11 cellular contexts compared by ENCODE assay signal in genomic region chr9:129146441-129146933, GRCh38. TPM values are rescaled to one million over a fixed set of nuclear protein-coding genes. Genes with fewer than 3 reads are reported as not detected.
DNase-seq lines count a peak whose midpoint lies in the region; ATAC-seq and TF ChIP-seq lines count a peak whose summit lies in the region.
"Had no signal": no experiment of that assay in that cellular context is flagged by ENCODE, and none has a peak within 500 bp of the region (broad histone marks: within the 10 kb centered on the region; RNA-seq: fewer than 3 reads in every experiment).

No MANE protein-coding gene starts in this region.

- H3K4me3 Mint-ChIP-seq in progenitor cell of endocrine pancreas (ENCODE audit: low read depth): no peak overlapping the region
- H3K4me3 Mint-ChIP-seq: activated CD4-positive, alpha-beta T cell treated with anti-CD3 and anti-CD28 coated beads, Interleukin-2, amount 10 ng/mL, durations not matched to agents 7 days and 5 days; CD4-positive, alpha-beta memory T cell had no signal

- H3K4me1 ChIP-seq in adipocyte (ENCODE audit: control insufficient read depth, insufficient read depth, low read length) (peaks cover 52% of the 10 kb centered on the region), left ventricle myocardium inferior (peaks cover 81% of the 10 kb centered on the region)

- H3K36me3 Mint-ChIP-seq in progenitor cell of endocrine pancreas (ENCODE audit: insufficient read depth): peaks cover 13% of the 10 kb centered on the region

- DNase-seq in AG20443 (ENCODE audit: low spot score) (peak; percentile 41), adipocyte (ENCODE audit: low read depth) (no peak), left ventricle myocardium inferior (no peak), progenitor cell of endocrine pancreas (ENCODE audit: low spot score, unreplicated experiment) (no peak)
- DNase-seq in activated naive CD4-positive, alpha-beta T cell (lab: John Stamatoyannopoulos, UW): no peak
- DNase-seq in activated CD8-positive, alpha-beta memory T cell treated with anti-CD3 and anti-CD28 coated beads, Interleukin-2, amount 50 U/mL, for 4 hours: no peak
- DNase-seq in activated T-cell treated with anti-CD3 and anti-CD28 coated beads, Interleukin-2, amount 50 U/mL, for 48 hours: no peak
- DNase-seq: activated CD4-positive, alpha-beta T cell treated with anti-CD3 and anti-CD28 coated beads, Interleukin-2, amount 10 ng/mL, durations not matched to agents 7 days and 5 days; CD4-positive, alpha-beta memory T cell; NCI-H748 treated with DMSO at 0.1 percent for 48 hours had no signal

- H3K27me3 Mint-ChIP-seq in progenitor cell of endocrine pancreas: no peaks in the 10 kb centered on the region
- H3K27me3 Mint-ChIP-seq: activated CD4-positive, alpha-beta T cell treated with anti-CD3 and anti-CD28 coated beads, Interleukin-2, amount 10 ng/mL, durations not matched to agents 7 days and 5 days; CD4-positive, alpha-beta memory T cell had no signal

- H3K9me3 Mint-ChIP-seq in progenitor cell of endocrine pancreas (ENCODE audit: low read depth): no peaks in the 10 kb centered on the region
- H3K9me3 Mint-ChIP-seq: activated CD4-positive, alpha-beta T cell treated with anti-CD3 and anti-CD28 coated beads, Interleukin-2, amount 10 ng/mL, durations not matched to agents 7 days and 5 days; CD4-positive, alpha-beta memory T cell had no signal

- H3K27me3 ChIP-seq in adipocyte (replicated peaks; ENCODE audit: control insufficient read depth, insufficient read depth, low read length) (no peaks in the 10 kb centered on the region), left ventricle myocardium inferior (ENCODE audit: low read depth) (no peaks in the 10 kb centered on the region)

- H3K36me3 ChIP-seq in adipocyte (ENCODE audit: control insufficient read depth, insufficient read depth, low read length, severe bottlenecking) (peaks cover 15% of the 10 kb centered on the region), left ventricle myocardium inferior (peaks cover 41% of the 10 kb centered on the region)

- peak overlapping the region; percentile 15 for H3K4me3 ChIP-seq in adipocyte (ENCODE audit: low read length)
- peak overlapping the region; percentile 32 for H3K4me3 ChIP-seq in left ventricle myocardium inferior

- intact Hi-C loops in left ventricle myocardium inferior (cut with micrococcal nuclease): no loop called here

- H3K9me3 ChIP-seq in adipocyte (ENCODE audit: control insufficient read depth, low read length): no peaks in the 10 kb centered on the region
- no peaks in the 10 kb centered on the region for H3K9me3 ChIP-seq in left ventricle myocardium inferior (replicated peaks)

- peak overlapping the region; percentile 85 for H3K9ac ChIP-seq in adipocyte (ENCODE audit: low read length)

- peak overlapping the region; percentile 93 for H3K27ac Mint-ChIP-seq in progenitor cell of endocrine pancreas

- no peak for ATAC-seq in GM21515 (IDR thresholded peaks at IDR 0.05; ENCODE audit: unreplicated experiment)

- H3K27ac ChIP-seq in left ventricle myocardium inferior (replicated peaks): peak overlapping the region; percentile 100

- peaks cover 33% of the 10 kb centered on the region for H3K4me1 Mint-ChIP-seq in progenitor cell of endocrine pancreas (ENCODE audit: low read depth)

- no peak for TF ChIP-seq CTCF in left ventricle myocardium inferior (IDR thresholded peaks at IDR 0.05; ENCODE audit: borderline replicate concordance)
- TF ChIP-seq CTCF in progenitor cell of endocrine pancreas (IDR thresholded peaks at IDR 0.05; ENCODE audit: unreplicated experiment): no peak

RNA-seq across cellular contexts. Expression of gene IER5L, which starts 31.6 kb away (rescaled TPM):
- total RNA-seq in left ventricle myocardium inferior (3.8 TPM), progenitor cell of endocrine pancreas (21.8 and 22.6 TPM in 2 replicates)

RNA-seq across cellular contexts. Expression of gene PTPA, which starts 35.3 kb away (rescaled TPM):
- 162 TPM for total RNA-seq in left ventricle myocardium inferior
- total RNA-seq in progenitor cell of endocrine pancreas: 135 and 145 TPM in 2 replicates

RNA-seq across cellular contexts. Expression of gene CRAT, which starts 35.9 kb away (rescaled TPM):
- total RNA-seq in left ventricle myocardium inferior (85.3 TPM), progenitor cell of endocrine pancreas (19.0 and 20.5 TPM in 2 replicates)
